Comparison of ENCODE assay signal across 8 cellular contexts in the genomic region with DNA sequence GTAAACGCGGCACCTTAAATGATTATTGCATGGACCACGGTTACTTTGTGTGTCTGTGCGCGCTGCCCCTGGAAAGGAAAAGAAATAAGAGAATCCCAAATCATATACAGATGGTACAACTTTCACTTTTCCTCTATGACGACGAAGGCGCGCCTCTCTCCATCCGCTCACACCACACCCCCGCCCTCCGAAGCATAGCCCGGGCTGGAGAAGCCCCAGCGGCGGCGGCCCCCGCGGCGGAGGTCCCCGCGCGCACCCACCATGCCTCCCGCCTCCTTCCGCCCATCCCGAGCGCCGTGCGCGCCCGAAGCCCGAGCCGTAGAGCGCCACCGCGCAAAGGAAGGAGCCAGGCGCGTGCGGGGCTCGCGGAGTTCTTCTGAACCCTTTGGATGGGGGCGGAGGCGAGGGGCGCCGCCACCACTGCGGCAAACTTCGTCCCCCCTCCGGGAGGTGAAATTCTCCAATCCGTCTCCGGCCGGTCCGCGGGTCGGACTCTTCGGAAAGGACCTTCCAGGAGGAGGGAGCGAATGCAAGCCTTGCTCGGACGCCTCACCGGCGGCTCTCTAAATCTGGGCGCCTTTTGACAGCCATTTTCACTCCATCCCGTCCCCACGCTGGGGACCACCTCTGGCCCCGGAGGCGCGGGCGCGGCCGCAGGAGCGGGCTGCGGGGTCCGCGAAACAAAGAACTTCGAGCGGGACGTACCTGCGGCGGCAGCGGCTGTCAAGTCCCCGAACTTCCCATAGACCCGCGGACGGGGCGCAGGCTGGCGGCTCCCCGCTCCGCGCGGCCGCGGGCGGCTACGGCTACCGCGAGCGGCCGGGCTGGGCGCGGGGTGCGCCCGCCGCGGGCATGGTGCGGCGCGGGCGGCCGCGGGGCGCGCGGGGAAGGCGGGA. TPM values are rescaled to one million over a fixed set of nuclear protein-coding genes. Genes with fewer than 3 reads are reported as not detected.
DNase-seq lines count a peak whose midpoint lies in the region; ATAC-seq and TF ChIP-seq lines count a peak whose summit lies in the region.

No MANE protein-coding gene starts in this region.

- H3K4me3 Mint-ChIP-seq in CD4-positive, CD25-positive, alpha-beta regulatory T cell = peak overlapping the region in 3 of 4 donors; percentile 17 to 79 (median 69)
- H3K4me3 Mint-ChIP-seq in IgD-negative memory B cell = peak overlapping the region; percentile 39 to 82 (median 72)

- peaks cover 17% of the 10 kb centered on the region for H3F3A ChIP-seq in smooth muscle cell (ENCODE audit: low read depth)

- peaks cover 11% of the 10 kb centered on the region for H3K4me1 ChIP-seq in CD4-positive, CD25-positive, alpha-beta regulatory T cell (ENCODE audit: control insufficient read depth, insufficient read depth, low read length, poor library complexity, severe bottlenecking)
- H3K4me1 ChIP-seq in smooth muscle cell (ENCODE audit: low read depth) = peaks cover 51% of the 10 kb centered on the region

- H2AFZ ChIP-seq in smooth muscle cell (ENCODE audit: low read depth) = peak overlapping the region; percentile 68

- peak in 1 of 3 donors; percentile 4 for DNase-seq in CD4-positive, CD25-positive, alpha-beta regulatory T cell
- DNase-seq in brain pericyte (ENCODE audit: low read depth, low spot score) (peak; percentile 47), iPS-NIHi7 (ENCODE audit: extremely low spot score) (peak; percentile 33), smooth muscle cell (lab: John Stamatoyannopoulos, UW; ENCODE audit: unreplicated experiment) (peak; percentile 40), NCI-H1436 (lab: John Stamatoyannopoulos, UW) (no peak), NCI-H1092 (lab: John Stamatoyannopoulos, UW) (no peak)

- H3K27ac Mint-ChIP-seq in CD4-positive, CD25-positive, alpha-beta regulatory T cell = no peak overlapping the region
- H3K27ac Mint-ChIP-seq in IgD-negative memory B cell = no peak overlapping the region

- peak overlapping the region; percentile 95 for H3K4me2 ChIP-seq in smooth muscle cell

- peaks cover 0 to 5% (median 2%) of the 10 kb centered on the region in 7 donors for H3K9me3 Mint-ChIP-seq in CD4-positive, CD25-positive, alpha-beta regulatory T cell
- H3K9me3 Mint-ChIP-seq in IgD-negative memory B cell = no peaks in the 10 kb centered on the region

- peaks cover 33% of the 10 kb centered on the region for H3K27me3 ChIP-seq in CD4-positive, CD25-positive, alpha-beta regulatory T cell (ENCODE audit: control insufficient read depth, insufficient read depth, low read length)
- no peaks in the 10 kb centered on the region for H3K27me3 ChIP-seq in smooth muscle cell (ENCODE audit: low read depth)

- H3K9ac ChIP-seq in smooth muscle cell (ENCODE audit: low read depth) = peak overlapping the region; percentile 66

- H3K4me1 Mint-ChIP-seq in CD4-positive, CD25-positive, alpha-beta regulatory T cell = peaks cover 0 to 15% (median 5%) of the 10 kb centered on the region in 4 donors
- peaks cover 0 to 9% (median 9%) of the 10 kb centered on the region in 3 donors for H3K4me1 Mint-ChIP-seq in IgD-negative memory B cell

- H3K79me2 ChIP-seq in smooth muscle cell (ENCODE audit: low read depth) = peaks cover 30% of the 10 kb centered on the region

- H3K27me3 Mint-ChIP-seq in CD4-positive, CD25-positive, alpha-beta regulatory T cell = peaks cover 83% of the 10 kb centered on the region
- H3K27me3 Mint-ChIP-seq in IgD-negative memory B cell = peaks cover 32% of the 10 kb centered on the region

- no peaks in the 10 kb centered on the region for H3K9me3 ChIP-seq in CD4-positive, CD25-positive, alpha-beta regulatory T cell (ENCODE audit: control insufficient read depth in 2 of 2, low read length in 2 of 2)
- no peaks in the 10 kb centered on the region for H3K9me3 ChIP-seq in smooth muscle cell (replicated peaks; ENCODE audit: low read depth)

- H3K36me3 Mint-ChIP-seq in CD4-positive, CD25-positive, alpha-beta regulatory T cell = no peaks in the 10 kb centered on the region
- H3K36me3 Mint-ChIP-seq in IgD-negative memory B cell = peaks cover 1% of the 10 kb centered on the region

- H3K36me3 ChIP-seq in CD4-positive, CD25-positive, alpha-beta regulatory T cell (ENCODE audit: control insufficient read depth, insufficient read depth, low read length) = no peaks in the 10 kb centered on the region
- H3K36me3 ChIP-seq in smooth muscle cell (ENCODE audit: low read depth) = no peaks in the 10 kb centered on the region

- H3K27ac ChIP-seq in CD4-positive, CD25-positive, alpha-beta regulatory T cell (ENCODE audit: insufficient read depth, low read length, poor library complexity, severe bottlenecking) = no peak overlapping the region
- peak overlapping the region; percentile 73 for H3K27ac ChIP-seq in smooth muscle cell (ENCODE audit: low read depth)

- under 1% methylated on average over 77 of the region's 112 CpGs for WGBS in smooth muscle cell (ENCODE audit: low lambda C conversion rate)

- no peak for ATAC-seq in CD4-positive, CD25-positive, alpha-beta regulatory T cell (ENCODE audit: low read depth in 2 of 2)
- peak; percentile 21 for ATAC-seq in GM19467 (IDR thresholded peaks at IDR 0.05; ENCODE audit: unreplicated experiment)

- TF ChIP-seq CTCF in smooth muscle cell (IDR thresholded peaks at IDR 0.05; ENCODE audit: borderline replicate concordance, insufficient read depth, poor library complexity, severe bottlenecking) = no peak

- H4K20me1 ChIP-seq in smooth muscle cell (ENCODE audit: low read depth) = peaks cover 35% of the 10 kb centered on the region

- H3K4me3 ChIP-seq in CD4-positive, CD25-positive, alpha-beta regulatory T cell (ENCODE audit: low read depth, low read length) = no peak overlapping the region
- H3K4me3 ChIP-seq in smooth muscle cell = peak overlapping the region; percentile 93

RNA-seq across cellular contexts. Expression of a gene that starts 0.5 kb away (rescaled TPM):
- not detected for total RNA-seq in CD4-positive, CD25-positive, alpha-beta regulatory T cell
- polyA plus RNA-seq in CD4-positive, CD25-positive, alpha-beta regulatory T cell = not detected
- not detected for polyA plus RNA-seq in IgD-negative memory B cell
- 31.1 and 31.2 TPM in 2 replicates for total RNA-seq in smooth muscle cell
- 68.2 and 70.4 TPM in 2 replicates for polyA plus RNA-seq in smooth muscle cell

Comparison
In these comparisons a context has a peak if more than half of its experiments do, and no peak if none do; other contexts are left out.
1. DNase-seq: peak in brain pericyte (single experiment), iPS-NIHi7 (single experiment) and smooth muscle cell (single experiment); none in NCI-H1436 (single experiment) and NCI-H1092 (single experiment).
2. RNA of a gene that starts 0.5 kb away (polyA plus RNA-seq): 68.2 to 70.4 TPM in smooth muscle cell; not detected in CD4-positive, CD25-positive, alpha-beta regulatory T cell and not detected in IgD-negative memory B cell (single experiment); every median in the first group is over 10 times any median in the second.